8 cellular contexts compared by ENCODE assay signal in the genomic region with DNA sequence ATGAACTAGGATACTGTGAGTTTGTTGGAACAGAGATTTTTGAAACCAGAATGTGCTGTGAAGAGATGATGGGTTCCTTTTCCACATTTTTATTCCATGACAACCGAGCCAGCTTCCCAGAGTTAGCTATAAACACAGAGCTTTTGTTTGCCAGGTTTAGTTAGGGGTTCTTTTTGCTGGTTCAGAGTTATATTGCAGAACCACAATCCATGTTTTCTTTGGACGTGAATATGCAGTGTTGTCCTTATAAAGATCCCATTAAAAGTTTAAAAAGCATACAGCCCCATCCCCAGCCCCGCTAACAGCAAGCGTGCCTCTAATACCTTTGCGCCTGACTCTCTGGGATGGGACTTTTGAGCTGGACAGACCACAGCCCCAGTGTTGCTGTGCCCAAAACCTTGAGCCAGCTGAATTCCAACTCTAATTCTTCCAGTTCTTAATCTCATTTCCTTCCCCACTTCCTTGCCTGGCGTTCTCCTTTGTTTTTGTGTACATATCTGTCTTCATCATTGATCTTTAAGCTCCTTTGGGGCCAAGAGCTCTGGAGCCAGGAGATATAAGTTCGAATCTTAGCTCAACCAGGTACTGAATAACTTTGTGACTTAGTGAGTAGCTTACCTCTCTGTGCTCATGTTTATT.
DNase-seq lines count a peak whose midpoint lies in the region; ATAC-seq and TF ChIP-seq lines count a peak whose summit lies in the region.

No MANE protein-coding gene starts in this region.

- WGBS in trophoblast cell (ENCODE audit: extremely low coverage, insufficient coverage, insufficient read length): no CpG with 5 or more reads among the region's 7 CpGs

- CTCF ChIA-PET in Panc1 (lab: Charles Lee): interaction anchor here (1.3 kb wide), 1 partner anchor 102 kb away, joined by 3 read pairs; no protein-coding TSS in a partner anchor

- H3K9me3 Mint-ChIP-seq in CD4-positive, CD25-positive, alpha-beta regulatory T cell: no peaks in the 10 kb centered on the region

- H3K79me2 ChIP-seq in trophoblast cell (ENCODE audit: control insufficient read depth, insufficient read depth, low read length, poor library complexity): peaks cover 14% of the 10 kb centered on the region

- H3K4me1 Mint-ChIP-seq in CD4-positive, CD25-positive, alpha-beta regulatory T cell: peaks cover 52 to 94% (median 73%) of the 10 kb centered on the region in 4 donors

- H2BK120ac ChIP-seq in trophoblast cell (ENCODE audit: insufficient read depth, low read length, poor library complexity): no peak overlapping the region

- no peak overlapping the region for H4K8ac ChIP-seq in trophoblast cell (ENCODE audit: low read depth, low read length)

- no peak overlapping the region for H3K9ac ChIP-seq in trophoblast cell (ENCODE audit: low read length)

- no peaks in the 10 kb centered on the region for H3K9me3 ChIP-seq in CD4-positive, CD25-positive, alpha-beta regulatory T cell (ENCODE audit: control insufficient read depth in 2 of 2, low read length in 2 of 2)
- H3K9me3 ChIP-seq in Panc1 (ENCODE audit: control insufficient read depth, insufficient read depth, low read depth, low read length) (no peaks in the 10 kb centered on the region), trophoblast cell (ENCODE audit: insufficient read depth, low read depth, low read length) (no peaks in the 10 kb centered on the region)

- in situ Hi-C loops in Panc1 (cut with HindIII; ENCODE audit: low pct_unique_long_range_greater_than_20kb, low sequenced_read_pairs): no loop called here

- H3K27ac Mint-ChIP-seq in CD4-positive, CD25-positive, alpha-beta regulatory T cell: peak overlapping the region; percentile 81 to 95 (median 91)

- no peaks in the 10 kb centered on the region for H3K36me3 Mint-ChIP-seq in CD4-positive, CD25-positive, alpha-beta regulatory T cell

- no peak overlapping the region for H3K4me2 ChIP-seq in trophoblast cell (ENCODE audit: low read length)

- peaks cover 2% of the 10 kb centered on the region for H3K79me1 ChIP-seq in trophoblast cell (ENCODE audit: low read length)

- H3K14ac ChIP-seq in trophoblast cell (ENCODE audit: low read length): no peak overlapping the region

- no peak overlapping the region for H4K91ac ChIP-seq in trophoblast cell (ENCODE audit: low read depth, low read length)

- H3K27ac ChIP-seq in CD4-positive, CD25-positive, alpha-beta regulatory T cell (ENCODE audit: insufficient read depth, low read length, poor library complexity, severe bottlenecking): peak overlapping the region; percentile 48
- H3K27ac ChIP-seq in Panc1 (ENCODE audit: low read length): peak overlapping the region; percentile 100
- H3K27ac ChIP-seq in trophoblast cell (ENCODE audit: low read depth, low read length): peak overlapping the region; percentile 36

- no peaks in the 10 kb centered on the region for H3K27me3 ChIP-seq in CD4-positive, CD25-positive, alpha-beta regulatory T cell (ENCODE audit: control insufficient read depth, insufficient read depth, low read length)
- H3K27me3 ChIP-seq in Panc1 (ENCODE audit: control insufficient read depth, insufficient read depth, low read length) (no peaks in the 10 kb centered on the region), trophoblast cell (ENCODE audit: insufficient read depth, low read length) (no peaks in the 10 kb centered on the region)

- no peak overlapping the region for H3K18ac ChIP-seq in trophoblast cell (ENCODE audit: low read length)

- H3K23ac ChIP-seq in trophoblast cell (ENCODE audit: low read length): no peak overlapping the region

- POLR2A ChIA-PET in Panc1 (lab: Charles Lee): interaction anchor here (1.3 kb wide), 1 partner anchor 34 kb away, joined by 6 read pairs; no protein-coding TSS in a partner anchor

- intact Hi-C loops in Panc1 (cut with micrococcal nuclease; ENCODE audit: unreplicated experiment): loop anchor here (5.0 kb wide), 1 partner anchor 71 kb away; the partner anchor contains the start of gene SPATS2L

- H3K27me3 Mint-ChIP-seq in CD4-positive, CD25-positive, alpha-beta regulatory T cell: no peaks in the 10 kb centered on the region

- H2BK12ac ChIP-seq in trophoblast cell (ENCODE audit: low read length): no peak overlapping the region

- peak overlapping the region; percentile 72 for H3K4ac ChIP-seq in trophoblast cell (ENCODE audit: low read depth, low read length)

- peaks cover 77% of the 10 kb centered on the region for H3K4me1 ChIP-seq in CD4-positive, CD25-positive, alpha-beta regulatory T cell (ENCODE audit: control insufficient read depth, insufficient read depth, low read length, poor library complexity, severe bottlenecking)
- peaks cover 94% of the 10 kb centered on the region for H3K4me1 ChIP-seq in Panc1 (ENCODE audit: control insufficient read depth, insufficient read depth, low read length)
- H3K4me1 ChIP-seq in trophoblast cell (ENCODE audit: control insufficient read depth in 1 of 2, insufficient read depth in 2 of 2, low read length in 2 of 2): peaks cover 27 to 42% of the 10 kb centered on the region in 2 experiments

- H3K36me3 ChIP-seq in CD4-positive, CD25-positive, alpha-beta regulatory T cell (ENCODE audit: control insufficient read depth, insufficient read depth, low read length): peaks cover 3% of the 10 kb centered on the region
- H3K36me3 ChIP-seq in Panc1 (ENCODE audit: control insufficient read depth, insufficient read depth, low read length): no peaks in the 10 kb centered on the region; the same call in 1 of the 2 replicates
- peaks cover 0 to 2% of the 10 kb centered on the region in 2 experiments for H3K36me3 ChIP-seq in trophoblast cell (ENCODE audit: control insufficient read depth in 1 of 2, insufficient read depth in 2 of 2, low read length in 2 of 2)

- H3K4me3 Mint-ChIP-seq in CD4-positive, CD25-positive, alpha-beta regulatory T cell: peak overlapping the region; percentile 79 to 89 (median 83)

- no peak overlapping the region for H4K12ac ChIP-seq in trophoblast cell (ENCODE audit: low read depth, low read length)

- no peak for TF ChIP-seq CTCF in Panc1 (IDR thresholded peaks at IDR 0.05)

- BruUV-seq in Panc1 (replicated peaks; lab: Mats Ljungman, UMichigan): TSS peak; percentile 82

- H3K4me3 ChIP-seq in CD4-positive, CD25-positive, alpha-beta regulatory T cell (ENCODE audit: low read depth, low read length): no peak overlapping the region
- H3K4me3 ChIP-seq in Panc1 (ENCODE audit: low read depth in 2 of 2, low read length in 2 of 2) (peak overlapping the region; percentile 40 to 65), trophoblast cell (ENCODE audit: low read depth, low read length) (no peak overlapping the region)

- DNase-seq in CD4-positive, CD25-positive, alpha-beta regulatory T cell: no peak
- no peak for DNase-seq in Panc1 (ENCODE audit: low read depth, low spot score)
- DNase-seq in fibroblast of gingiva (ENCODE audit: low read depth): peak; percentile 65
- DNase-seq in trophoblast cell: no peak
- no peak for DNase-seq in SKM-1 (lab: John Stamatoyannopoulos, UW; ENCODE audit: unreplicated experiment)
- DNase-seq in activated T-cell treated with anti-CD3 and anti-CD28 coated beads, Interleukin-2, amount 50 U/mL, for 48 hours: no peak
- no peak for DNase-seq in CD1c-positive myeloid dendritic cell (ENCODE audit: extremely low spot score)

- H2AK5ac ChIP-seq in trophoblast cell (ENCODE audit: low read length): no peak overlapping the region

- no peak overlapping the region for H2AFZ ChIP-seq in trophoblast cell (ENCODE audit: insufficient read depth, low read length, poor library complexity)

- no peak for ATAC-seq in CD4-positive, CD25-positive, alpha-beta regulatory T cell (ENCODE audit: low read depth in 2 of 2)
- ATAC-seq in Panc1 (no peak), HG03457 (IDR thresholded peaks at IDR 0.05; ENCODE audit: unreplicated experiment) (no peak)

- no peak overlapping the region for H2BK5ac ChIP-seq in trophoblast cell (ENCODE audit: low read depth, low read length, poor library complexity)

Comparison
In these comparisons a context has a peak if more than half of its experiments do, and no peak if none do; other contexts are left out.
1. H3K27ac ChIP-seq: peak in every context shown above with its lines; median percentile 100 in Panc1; 48 in CD4-positive, CD25-positive, alpha-beta regulatory T cell; 36 in trophoblast cell.
2. H3K4me3 ChIP-seq: peak in Panc1 (2 of 2); none in CD4-positive, CD25-positive, alpha-beta regulatory T cell (single experiment) and trophoblast cell (single experiment).